Comparison of ENCODE assay signal across 10 cellular contexts in the genomic region with DNA sequence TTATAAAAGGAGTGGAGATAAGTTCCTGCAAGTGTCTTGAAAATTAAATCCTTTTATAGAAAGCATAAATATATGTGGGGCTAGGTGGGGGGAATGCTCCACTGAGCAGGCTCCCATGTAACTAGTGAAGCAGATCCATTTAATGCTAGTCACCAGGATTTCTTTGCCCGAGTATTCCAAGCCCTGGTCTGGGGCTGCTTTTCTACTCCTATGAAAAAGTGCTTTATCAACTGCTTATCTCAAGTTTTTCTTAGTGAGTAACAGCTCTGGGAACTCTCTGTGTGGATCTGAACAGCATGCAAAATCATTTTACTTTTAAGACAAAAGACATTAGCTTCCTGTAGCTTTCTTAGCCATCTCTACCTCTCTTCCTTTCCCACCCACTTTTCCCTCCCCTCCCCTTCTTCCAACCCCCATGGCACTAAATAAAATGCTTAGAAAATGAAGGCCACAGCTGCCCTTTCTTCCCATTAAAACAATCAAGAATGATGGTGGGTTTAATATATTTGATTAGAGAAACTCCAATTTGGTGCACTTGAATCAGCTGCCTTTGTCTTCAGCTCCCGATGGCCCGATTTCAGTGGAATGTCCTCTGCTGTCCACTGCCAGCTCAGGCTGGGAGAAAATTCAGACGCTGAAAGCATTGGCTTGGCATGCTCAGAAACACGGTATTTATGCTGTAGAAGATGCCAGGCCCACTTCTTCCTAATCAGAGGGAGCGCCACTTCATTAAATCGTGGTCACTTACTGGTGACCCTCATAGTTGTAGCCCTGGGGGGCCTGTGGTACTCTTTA.
DNase-seq lines count a peak whose midpoint lies in the region; ATAC-seq, FAIRE-seq and TF ChIP-seq lines count a peak whose summit lies in the region.
"Had no signal": no experiment of that assay in that cellular context is flagged by ENCODE, and none has a peak within 500 bp of the region (broad histone marks: within the 10 kb centered on the region; RNA-seq: fewer than 3 reads in every experiment).

No MANE protein-coding gene starts in this region.

- intact Hi-C loops in pancreas (cut with DNase I) = no loop called here

- DNase-seq in Ammon's horn (ENCODE audit: low spot score) (peak; percentile 57), T-cell (no peak), fibroblast of the aortic adventitia (ENCODE audit: low read depth) (peak; percentile 83), pancreas (no peak), NCI-H2029 treated with DMSO at 0.1 percent for 48 hours (lab: John Stamatoyannopoulos, UW) (no peak), Kasumi-1 (lab: John Stamatoyannopoulos, UW) (no peak), NCI-H1694 (lab: John Stamatoyannopoulos, UW) (no peak)
- DNase-seq in activated effector memory CD4-positive, alpha-beta T cell treated with anti-CD3 and anti-CD28 coated beads, Interleukin-2, amount 50 U/mL, for 16 hours = no peak
- DNase-seq: NCI-H1417 treated with DMSO at 0.1 percent for 48 hours had no signal

- no peaks in the 10 kb centered on the region for H3K27me3 Mint-ChIP-seq in T-cell

- no peaks in the 10 kb centered on the region for H3K27me3 ChIP-seq in pancreas

- WGBS in pancreas, 2 donors = 19 to 24% methylated on average over 7 of the region's 7 CpGs

- no peaks in the 10 kb centered on the region for H3K36me3 Mint-ChIP-seq in T-cell

- H3K4me3 Mint-ChIP-seq in T-cell = peak overlapping the region; percentile 3 to 86 (median 49)

- ATAC-seq in T-cell (replicated peaks in 1 of 4) (no peak), pancreas (peak; percentile 47 to 80 (median 66))

- H3K4me1 ChIP-seq in pancreas = peaks cover 13 to 20% (median 16%) of the 10 kb centered on the region in 3 donors

- no peaks in the 10 kb centered on the region for H3K9me3 Mint-ChIP-seq in T-cell

- FAIRE-seq in pancreas (lab: Jason Lieb, UNC) = no peak
- FAIRE-seq: D721Med had no signal

- H3K36me3 ChIP-seq in pancreas = no peaks in the 10 kb centered on the region

- POLR2A ChIA-PET in T-cell (lab: Charles Lee) = interaction anchor here in 1 of 2 donors (0.7 to 1.1 kb wide), 2 partner anchors 15 to 450 kb away, joined by 3 to 6 read pairs; no protein-coding TSS in a partner anchor

- H3K27ac ChIP-seq in pancreas = peak overlapping the region in 3 of 4 donors; percentile 4 to 31 (median 22)

- no peaks in the 10 kb centered on the region for H3K9me3 ChIP-seq in pancreas

- CTCF ChIA-PET in T-cell (lab: Charles Lee) = interaction anchor here (0.6 to 2.7 kb wide), 10 partner anchors 9 to 505 kb away, joined by 3 to 8 read pairs (median 4); no protein-coding TSS in a partner anchor

- TF ChIP-seq CTCF in fibroblast of the aortic adventitia (IDR thresholded peaks at IDR 0.05; ENCODE audit: insufficient read depth, low read length) (no peak), pancreas (IDR thresholded peaks at IDR 0.05) (no peak)

- H3K27ac Mint-ChIP-seq in T-cell = peak overlapping the region; percentile 96 to 99

- H3K4me1 Mint-ChIP-seq in T-cell = peaks cover 73 to 83% (median 75%) of the 10 kb centered on the region in 3 donors

- H3K4me3 ChIP-seq in fibroblast of the aortic adventitia (ENCODE audit: low read depth, low read length) (no peak overlapping the region), pancreas (no peak overlapping the region)

Comparison
In these comparisons a context has a peak if more than half of its experiments do, and no peak if none do; other contexts are left out.
1. DNase-seq: peak in Ammon's horn (single experiment) and fibroblast of the aortic adventitia (single experiment); none in T-cell (0 of 34), pancreas (0 of 6), activated effector memory CD4-positive, alpha-beta T cell treated with anti-CD3 and anti-CD28 coated beads, Interleukin-2, amount 50 U/mL, for 16 hours (single experiment), NCI-H2029 treated with DMSO at 0.1 percent for 48 hours (single experiment), Kasumi-1 (0 of 2) and NCI-H1694 (single experiment).
2. ATAC-seq: peak in pancreas (4 of 4); none in T-cell (0 of 4).